ENCODE assay signal across 1 cellular context in genomic region chr4:146338512-146338911, GRCh38.
TF ChIP-seq lines count a peak whose summit lies in the region.

No MANE protein-coding gene starts in this region.

TF ChIP-seq in GM23338, 12 proteins besides CTCF, POLR2A, EP300 and RAD21 (continued from another document):
- TF ChIP-seq ZNF462 (CRISPR knock-in tag; IDR thresholded peaks at IDR 0.05) (no peak), STAT1 (IDR thresholded peaks at IDR 0.05; ENCODE audit: unreplicated experiment) (no peak), ZNF331 (CRISPR knock-in tag; IDR thresholded peaks at IDR 0.05; ENCODE audit: low read depth) (no peak), JUNB (IDR thresholded peaks at IDR 0.05; ENCODE audit: unreplicated experiment) (no peak)
